ENCODE assay signal across 8 cellular contexts in the genomic region with DNA sequence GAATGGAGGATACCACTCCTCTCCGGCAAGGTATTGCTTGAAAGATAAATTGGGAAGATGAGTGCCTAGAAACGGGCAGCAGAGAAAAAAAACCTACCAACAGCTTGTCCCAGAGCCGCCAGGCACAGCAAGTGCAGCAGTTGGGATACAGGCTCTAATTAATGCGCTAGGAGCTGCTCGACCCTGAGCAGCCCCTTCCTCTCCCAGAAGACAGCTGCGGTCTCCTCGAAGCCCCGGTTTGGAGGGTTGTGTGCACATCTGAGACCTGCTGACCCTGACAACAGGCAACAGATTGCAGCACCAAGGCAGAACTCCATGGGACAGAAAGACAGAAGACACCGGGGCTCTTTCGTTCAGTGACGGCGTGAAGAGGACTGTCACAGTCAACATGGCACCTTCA.
DNase-seq lines count a peak whose midpoint lies in the region; ATAC-seq and TF ChIP-seq lines count a peak whose summit lies in the region.
"Had no signal": no experiment of that assay in that cellular context is flagged by ENCODE, and none has a peak within 500 bp of the region (broad histone marks: within the 10 kb centered on the region; RNA-seq: fewer than 3 reads in every experiment).

No MANE protein-coding gene starts in this region.

- intact Hi-C loops in IMR-90 (cut with micrococcal nuclease) (no loop called here), spleen (cut with DNase I; ENCODE audit: low total_unique reads) (no loop called here)

- peak overlapping the region; percentile 85 for H2BK120ac ChIP-seq in IMR-90 (ENCODE audit: low read depth, low read length)

- no peaks in the 10 kb centered on the region for H3K36me3 ChIP-seq in IMR-90 (ENCODE audit: control insufficient read depth, insufficient read depth, low read length)
- H3K36me3 ChIP-seq in kidney epithelial cell (ENCODE audit: control insufficient read depth, insufficient read depth, low read length), result no peaks in the 10 kb centered on the region
- H3K36me3 ChIP-seq in spleen, result no peaks in the 10 kb centered on the region
- no peaks in the 10 kb centered on the region for H3K36me3 ChIP-seq in SJCRH30

- no TSS peak for BruUV-seq in IMR-90 (replicated peaks; lab: Mats Ljungman, UMichigan)

- H3K4me1 ChIP-seq in IMR-90 (ENCODE audit: control insufficient read depth, insufficient read depth, low read length) (peaks cover 8% of the 10 kb centered on the region), spleen (peaks cover 5 to 31% (median 22%) of the 10 kb centered on the region in 6 donors), SJCRH30 (no peaks in the 10 kb centered on the region)

- no peak overlapping the region for H3K27ac Mint-ChIP-seq in activated naive CD8-positive, alpha-beta T cell treated with anti-CD3 and anti-CD28 coated beads for 36 hours

- peak overlapping the region; percentile 0; the same call in 1 of the 2 replicates for H4K5ac ChIP-seq in IMR-90 (ENCODE audit: low read depth, low read length)

- TF ChIP-seq CTCF in IMR-90 (conservative IDR thresholded peaks at IDR 0.05; ENCODE audit: low read depth, low read length), result no peak
- no peak for TF ChIP-seq CTCF in kidney epithelial cell (IDR thresholded peaks at IDR 0.05; ENCODE audit: insufficient read depth, low read length, poor library complexity, severe bottlenecking)
- no peak for TF ChIP-seq CTCF in spleen (IDR thresholded peaks at IDR 0.05 in 8 of 11, conservative IDR thresholded peaks at IDR 0.05 in 3 of 11)

- peak overlapping the region; percentile 78 for H2AK5ac ChIP-seq in IMR-90 (ENCODE audit: low read depth, low read length)

- peaks cover 13% of the 10 kb centered on the region for H3K4me1 Mint-ChIP-seq in activated naive CD8-positive, alpha-beta T cell treated with anti-CD3 and anti-CD28 coated beads for 36 hours

- no peak overlapping the region; the same call in 1 of the 2 replicates for H3K18ac ChIP-seq in IMR-90 (ENCODE audit: low read depth, low read length)

- H3K4me3 ChIP-seq in IMR-90 (ENCODE audit: insufficient read depth, low read depth, low read length) (no peak overlapping the region), kidney epithelial cell (ENCODE audit: low read depth, low read length) (peak overlapping the region; percentile 13), spleen (peak overlapping the region in 6 of 8 donors; percentile 18 to 61 (median 31)), SJCRH30 (no peak overlapping the region)

- H3K23ac ChIP-seq in IMR-90 (ENCODE audit: low read depth, low read length), result peak overlapping the region; percentile 67

- H4K8ac ChIP-seq in IMR-90 (ENCODE audit: low read depth in 2 of 2, low read length in 2 of 2), result peak overlapping the region; percentile 17 to 84; a peak in 2 of 4 replicates

- peak overlapping the region; percentile 85 for H2AFZ ChIP-seq in IMR-90 (replicated peaks; ENCODE audit: low read length, poor library complexity)

- peak overlapping the region; percentile 81 for H3K4me2 ChIP-seq in IMR-90 (ENCODE audit: low read depth, low read length)

- no peak for DNase-seq in IMR-90
- no peak for DNase-seq in activated naive CD8-positive, alpha-beta T cell treated with anti-CD3 and anti-CD28 coated beads for 36 hours
- DNase-seq in kidney epithelial cell (ENCODE audit: low read depth), result no peak
- no peak for DNase-seq in spleen
- DNase-seq in SJCRH30, result no peak
- no peak for DNase-seq in nucleus accumbens (lab: John Stamatoyannopoulos, UW)
- DNase-seq: NCI-H1092 had no signal

- H2AK9ac ChIP-seq in IMR-90 (replicated peaks; ENCODE audit: low read depth, low read length, poor library complexity), result peak overlapping the region; percentile 62

- 73% methylated on average over 2 of the region's 12 CpGs; no CpG with 5 or more reads in 1 of the 2 experiments for WGBS in IMR-90 (ENCODE audit: extremely low coverage in 2 of 2, insufficient read length in 1 of 2), 2 experiments
- 17 to 29% (median 21%) methylated on average over 12 of the region's 12 CpGs for WGBS in spleen, 5 donors

- ATAC-seq in IMR-90 (ENCODE audit: low read depth) (no peak), GM18498 (IDR thresholded peaks at IDR 0.05; ENCODE audit: unreplicated experiment) (no peak)

- no peak overlapping the region for H3K56ac ChIP-seq in IMR-90 (ENCODE audit: extremely low read depth, insufficient read depth, low read length)

- H3K14ac ChIP-seq in IMR-90 (replicated peaks; ENCODE audit: low read depth, low read length), result peak overlapping the region; percentile 84; the same call in 1 of the 2 replicates

- TF ChIP-seq POLR2A in IMR-90 (IDR thresholded peaks at IDR 0.05; ENCODE audit: low read depth, low read length) (no peak), spleen (IDR thresholded peaks at IDR 0.05) (no peak)

- peak overlapping the region; percentile 62 for H3K4me3 Mint-ChIP-seq in activated naive CD8-positive, alpha-beta T cell treated with anti-CD3 and anti-CD28 coated beads for 36 hours

- dilution Hi-C loops in IMR-90 (cut with HindIII; ENCODE audit: low sequenced_read_pairs, unreplicated experiment), result no loop called here

- CTCF ChIA-PET in IMR-90 (lab: Yijun Ruan, JAX), result no interaction called here

- H2BK5ac ChIP-seq in IMR-90 (ENCODE audit: low read depth, low read length, poor library complexity, severe bottlenecking), result no peak overlapping the region

- H3K9me1 ChIP-seq in IMR-90 (ENCODE audit: insufficient read depth, low read length), result peaks cover 4% of the 10 kb centered on the region; the same call in 1 of the 2 replicates

- H4K20me1 ChIP-seq in IMR-90 (ENCODE audit: insufficient read depth, low read length), result no peaks in the 10 kb centered on the region

- H2BK20ac ChIP-seq in IMR-90 (ENCODE audit: low read depth, low read length), result peak overlapping the region; percentile 89

- no peak overlapping the region for H3K9ac ChIP-seq in IMR-90 (ENCODE audit: low read depth, low read length)

- H3K27me3 ChIP-seq in IMR-90 (ENCODE audit: control insufficient read depth, insufficient read depth, low read length) (no peaks in the 10 kb centered on the region), kidney epithelial cell (ENCODE audit: control insufficient read depth, insufficient read depth, low read length) (no peaks in the 10 kb centered on the region), spleen (replicated peaks in 1 of 7) (peaks cover 0 to 17% (median 0%) of the 10 kb centered on the region in 7 donors), SJCRH30 (no peaks in the 10 kb centered on the region)

- H3K9me3 ChIP-seq in IMR-90 (ENCODE audit: control insufficient read depth, insufficient read depth, low read length), result no peaks in the 10 kb centered on the region
- H3K9me3 ChIP-seq in spleen, result no peaks in the 10 kb centered on the region
- no peaks in the 10 kb centered on the region for H3K9me3 ChIP-seq in SJCRH30 (replicated peaks)

- H2BK15ac ChIP-seq in IMR-90 (ENCODE audit: low read depth, low read length), result peak overlapping the region; percentile 59; the same call in 1 of the 3 replicates

- TF ChIP-seq RAD21 in IMR-90 (IDR thresholded peaks at IDR 0.05; ENCODE audit: low read length), result no peak

- in situ Hi-C loops in IMR-90 (cut with MboI; ENCODE audit: low sequenced_read_pairs), result no loop called here

- H3K9me3 Mint-ChIP-seq in activated naive CD8-positive, alpha-beta T cell treated with anti-CD3 and anti-CD28 coated beads for 36 hours, result no peaks in the 10 kb centered on the region

- H3K27ac ChIP-seq in IMR-90 (ENCODE audit: insufficient read depth, low read length) (peak overlapping the region; percentile 8; the same call in 1 of the 2 replicates), spleen (peak overlapping the region in 7 of 8 donors; percentile 45 to 80 (median 66)), SJCRH30 (no peak overlapping the region)

- no peaks in the 10 kb centered on the region for H3K36me3 Mint-ChIP-seq in activated naive CD8-positive, alpha-beta T cell treated with anti-CD3 and anti-CD28 coated beads for 36 hours

- POLR2A ChIA-PET in IMR-90 (lab: Charles Lee; ENCODE audit: unreplicated experiment), result no interaction called here

- no peaks in the 10 kb centered on the region for H3K79me1 ChIP-seq in IMR-90 (ENCODE audit: low read depth in 1 of 2, low read length in 2 of 2)

- peak overlapping the region; percentile 49; the same call in 1 of the 2 replicates for H4K91ac ChIP-seq in IMR-90 (ENCODE audit: insufficient read depth, low read depth, low read length)

- peaks cover 44% of the 10 kb centered on the region for H3K27me3 Mint-ChIP-seq in activated naive CD8-positive, alpha-beta T cell treated with anti-CD3 and anti-CD28 coated beads for 36 hours

- peak overlapping the region; percentile 85 for H3K4ac ChIP-seq in IMR-90 (ENCODE audit: low read depth, low read length)

TF ChIP-seq in IMR-90, 13 proteins besides CTCF, POLR2A, EP300 and RAD21 (continues in another document):
- TF ChIP-seq RCOR1 (IDR thresholded peaks at IDR 0.05; ENCODE audit: insufficient replicate concordance, low read length) (no peak), MXI1 (IDR thresholded peaks at IDR 0.05; ENCODE audit: borderline replicate concordance, low read depth, low read length) (no peak), MAFK (IDR thresholded peaks at IDR 0.05; ENCODE audit: low read depth, low read length) (no peak), FOS (IDR thresholded peaks at IDR 0.05; ENCODE audit: low read depth, low read length) (no peak), CEBPB (IDR thresholded peaks at IDR 0.05; ENCODE audit: low read depth, low read length) (no peak), MAZ (IDR thresholded peaks at IDR 0.05; ENCODE audit: borderline replicate concordance, low read depth, low read length) (no peak), BHLHE40 (IDR thresholded peaks at IDR 0.05; ENCODE audit: low read depth, low read length) (no peak), CHD1 (IDR thresholded peaks at IDR 0.05; ENCODE audit: low read depth, low read length) (no peak), RFX5 (IDR thresholded peaks at IDR 0.05; ENCODE audit: low read depth, low read length) (no peak)
- TF ChIP-seq, protein P1, sequence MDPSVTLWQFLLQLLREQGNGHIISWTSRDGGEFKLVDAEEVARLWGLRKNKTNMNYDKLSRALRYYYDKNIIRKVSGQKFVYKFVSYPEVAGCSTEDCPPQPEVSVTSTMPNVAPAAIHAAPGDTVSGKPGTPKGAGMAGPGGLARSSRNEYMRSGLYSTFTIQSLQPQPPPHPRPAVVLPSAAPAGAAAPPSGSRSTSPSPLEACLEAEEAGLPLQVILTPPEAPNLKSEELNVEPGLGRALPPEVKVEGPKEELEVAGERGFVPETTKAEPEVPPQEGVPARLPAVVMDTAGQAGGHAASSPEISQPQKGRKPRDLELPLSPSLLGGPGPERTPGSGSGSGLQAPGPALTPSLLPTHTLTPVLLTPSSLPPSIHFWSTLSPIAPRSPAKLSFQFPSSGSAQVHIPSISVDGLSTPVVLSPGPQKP (IDR thresholded peaks at IDR 0.05; ENCODE audit: borderline replicate concordance, low read depth, low read length), result no peak
- TF ChIP-seq, protein P2, sequence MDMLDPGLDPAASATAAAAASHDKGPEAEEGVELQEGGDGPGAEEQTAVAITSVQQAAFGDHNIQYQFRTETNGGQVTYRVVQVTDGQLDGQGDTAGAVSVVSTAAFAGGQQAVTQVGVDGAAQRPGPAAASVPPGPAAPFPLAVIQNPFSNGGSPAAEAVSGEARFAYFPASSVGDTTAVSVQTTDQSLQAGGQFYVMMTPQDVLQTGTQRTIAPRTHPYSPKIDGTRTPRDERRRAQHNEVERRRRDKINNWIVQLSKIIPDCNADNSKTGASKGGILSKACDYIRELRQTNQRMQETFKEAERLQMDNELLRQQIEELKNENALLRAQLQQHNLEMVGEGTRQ (IDR thresholded peaks at IDR 0.05; ENCODE audit: low read depth, low read length), result no peak

Comparison
In these comparisons a context has a peak if more than half of its experiments do, and no peak if none do; other contexts are left out.
1. H3K4me3 ChIP-seq: peak in kidney epithelial cell (single experiment) and spleen (6 of 8); none in IMR-90 (single experiment) and SJCRH30 (single experiment).